Comparison of ENCODE assay signal across 25 cellular contexts in the genomic region with DNA sequence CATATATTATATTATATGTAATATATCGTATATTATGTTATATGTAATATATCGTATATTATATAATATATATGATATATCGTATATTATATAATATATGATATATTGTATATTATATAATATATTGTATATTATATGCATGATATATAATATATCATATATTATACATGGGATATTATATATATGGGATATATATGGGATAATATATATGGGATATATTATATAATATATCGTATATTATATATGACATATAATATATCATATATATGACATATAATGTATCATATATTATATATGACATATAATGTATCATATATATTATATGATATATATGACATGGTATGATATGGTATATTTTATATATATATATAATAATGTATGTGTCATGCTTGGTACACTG.
DNase-seq lines count a peak whose midpoint lies in the region; ATAC-seq and FAIRE-seq lines count a peak whose summit lies in the region.
"Had no signal": no experiment of that assay in that cellular context is flagged by ENCODE, and none has a peak within 500 bp of the region (broad histone marks: within the 10 kb centered on the region; RNA-seq: fewer than 3 reads in every experiment).

No MANE protein-coding gene starts in this region.

- H3K4me1 ChIP-seq in small intestine (ENCODE audit: control insufficient read depth in 2 of 2, insufficient read depth in 1 of 2, low read depth in 1 of 2, low read length in 1 of 2), result peaks cover 0 to 1% of the 10 kb centered on the region in 2 donors
- H3K4me1 ChIP-seq in effector memory CD4-positive, alpha-beta T cell (ENCODE audit: control insufficient read depth, insufficient read depth, low read length, poor library complexity, severe bottlenecking), result no peaks in the 10 kb centered on the region

- no peak for DNase-seq in RCC 7860 (ENCODE audit: low spot score)
- DNase-seq in small intestine, result no peak
- DNase-seq in stimulated activated CD4-positive, alpha-beta T cell treated with anti-CD3 and anti-CD28 coated beads, Interleukin-15, amount 100 ng/mL, for 24 hours, result no peak
- no peak for DNase-seq in effector memory CD4-positive, alpha-beta T cell
- DNase-seq: 8988T; ACHN; BE2C; C1 segment of cervical spinal cord; CD4-positive, alpha-beta memory T cell; CD4-positive, CD25-positive, alpha-beta regulatory T cell; CD8-positive, alpha-beta memory T cell; COR-L47; DMS 273 treated with DMSO at 0.1 percent for 48 hours; DMS153; DMS53; DMS79; DND-41; EL; GDM1 had no signal

- WGBS in small intestine, 3 donors, result 81 to 97% (median 82%) methylated on average over 4 of the region's 4 CpGs

- no peak for ATAC-seq in HG02885 (IDR thresholded peaks at IDR 0.05; ENCODE audit: poor library complexity, unreplicated experiment)
- ATAC-seq: GM12878 had no signal

- H3K36me3 ChIP-seq in small intestine (ENCODE audit: control insufficient read depth in 2 of 2, insufficient read depth in 2 of 2, low read length in 2 of 2), result no peaks in the 10 kb centered on the region
- H3K36me3 ChIP-seq in effector memory CD4-positive, alpha-beta T cell (ENCODE audit: control insufficient read depth, insufficient read depth, low read length), result no peaks in the 10 kb centered on the region
- H3K36me3 ChIP-seq: BE2C, BLaER1 had no signal

- FAIRE-seq in RCC 7860 (lab: Jason Lieb, UNC) (peak; percentile 95), endometrium (lab: Jason Lieb, UNC) (peak; percentile 97), small intestine (lab: Jason Lieb, UNC) (peak; percentile 96)
- FAIRE-seq: GM12878, GM12892, GM18507 had no signal

- no peak overlapping the region for H3K4me3 ChIP-seq in small intestine (ENCODE audit: low read depth in 1 of 2, low read length in 2 of 2)
- no peak overlapping the region for H3K4me3 ChIP-seq in effector memory CD4-positive, alpha-beta T cell (ENCODE audit: insufficient read depth, low read depth, low read length, poor library complexity, severe bottlenecking)
- H3K4me3 ChIP-seq: BLaER1, GM12878 had no signal

- H3K9me3 ChIP-seq in small intestine (ENCODE audit: control insufficient read depth, low read depth), result no peaks in the 10 kb centered on the region
- no peaks in the 10 kb centered on the region for H3K9me3 ChIP-seq in effector memory CD4-positive, alpha-beta T cell (ENCODE audit: control insufficient read depth, low read length)
- H3K9me3 ChIP-seq: BE2C, BLaER1 had no signal

- H3K27ac ChIP-seq in small intestine (ENCODE audit: low read depth in 1 of 2, low read length in 1 of 2), result no peak overlapping the region
- H3K27ac ChIP-seq in effector memory CD4-positive, alpha-beta T cell (ENCODE audit: insufficient read depth, low read length, poor library complexity, severe bottlenecking), result no peak overlapping the region
- H3K27ac ChIP-seq: BLaER1 had no signal

- no peaks in the 10 kb centered on the region for H3K27me3 ChIP-seq in small intestine (ENCODE audit: control insufficient read depth in 2 of 2, insufficient read depth in 2 of 2, low read length in 2 of 2)
- H3K27me3 ChIP-seq in effector memory CD4-positive, alpha-beta T cell (replicated peaks; ENCODE audit: control insufficient read depth, insufficient read depth, low read length, poor library complexity, severe bottlenecking), result no peaks in the 10 kb centered on the region
- H3K27me3 ChIP-seq: BE2C, BLaER1 had no signal
